1 cellular context compared by ENCODE assay signal in genomic region chr1:26281971-26282693, GRCh38.
TF ChIP-seq lines count a peak whose summit lies in the region.

No MANE protein-coding gene starts in this region.

TF ChIP-seq in WTC11, 78 proteins besides CTCF, POLR2A, EP300 and RAD21 (continued from another document):
- TF ChIP-seq, protein P1, sequence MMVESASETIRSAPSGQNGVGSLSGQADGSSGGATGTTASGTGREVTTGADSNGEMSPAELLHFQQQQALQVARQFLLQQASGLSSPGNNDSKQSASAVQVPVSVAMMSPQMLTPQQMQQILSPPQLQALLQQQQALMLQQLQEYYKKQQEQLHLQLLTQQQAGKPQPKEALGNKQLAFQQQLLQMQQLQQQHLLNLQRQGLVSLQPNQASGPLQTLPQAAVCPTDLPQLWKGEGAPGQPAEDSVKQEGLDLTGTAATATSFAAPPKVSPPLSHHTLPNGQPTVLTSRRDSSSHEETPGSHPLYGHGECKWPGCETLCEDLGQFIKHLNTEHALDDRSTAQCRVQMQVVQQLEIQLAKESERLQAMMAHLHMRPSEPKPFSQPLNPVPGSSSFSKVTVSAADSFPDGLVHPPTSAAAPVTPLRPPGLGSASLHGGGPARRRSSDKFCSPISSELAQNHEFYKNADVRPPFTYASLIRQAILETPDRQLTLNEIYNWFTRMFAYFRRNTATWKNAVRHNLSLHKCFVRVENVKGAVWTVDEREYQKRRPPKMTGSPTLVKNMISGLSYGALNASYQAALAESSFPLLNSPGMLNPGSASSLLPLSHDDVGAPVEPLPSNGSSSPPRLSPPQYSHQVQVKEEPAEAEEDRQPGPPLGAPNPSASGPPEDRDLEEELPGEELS (CRISPR knock-in tag; IDR thresholded peaks at IDR 0.05): no peak
